16 cellular contexts compared by ENCODE assay signal in the genomic region with DNA sequence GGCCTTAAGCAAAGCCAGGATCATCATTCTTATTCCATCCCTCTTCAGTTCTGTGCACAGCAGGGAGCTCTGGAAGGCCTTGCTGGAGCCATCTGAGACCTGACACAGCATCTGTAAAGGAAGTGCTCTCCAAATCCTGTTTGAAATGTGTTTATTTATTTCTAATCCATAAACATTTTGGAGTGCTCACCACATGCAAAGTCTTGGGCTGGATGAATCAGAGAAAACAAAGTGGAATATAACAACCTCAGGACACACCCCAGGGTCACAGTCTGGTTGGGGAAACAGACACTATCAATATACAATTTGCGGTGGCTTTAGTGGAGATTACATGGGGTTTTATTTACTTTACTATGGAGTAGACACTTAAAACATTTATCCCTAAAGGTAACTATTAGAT. TPM values are rescaled to one million over a fixed set of nuclear protein-coding genes. Genes with fewer than 3 reads are reported as not detected.
"Had no signal": no experiment of that assay in that cellular context is flagged by ENCODE, and none has a peak within 500 bp of the region (broad histone marks: within the 10 kb centered on the region; RNA-seq: fewer than 3 reads in every experiment).

No MANE protein-coding gene starts in this region.

- H3K27me3 ChIP-seq: esophagus muscularis mucosa, left lung had no signal

- ATAC-seq: effector memory CD8-positive, alpha-beta T cell; foreskin keratinocyte; left lung; lower lobe of right lung; naive thymus-derived CD4-positive, alpha-beta T cell; sciatic nerve had no signal

- H3K9me3 ChIP-seq: lower lobe of right lung had no signal

- H3K4me3 ChIP-seq: esophagus muscularis mucosa, left lung, lower lobe of right lung had no signal

- DNase-seq: effector memory CD8-positive, alpha-beta T cell; foreskin keratinocyte; immature natural killer cell; left lung; lower lobe of right lung; mesendoderm; naive thymus-derived CD4-positive, alpha-beta T cell; nephron progenitor cell; posterior cingulate gyrus; stimulated activated CD4-positive, alpha-beta T cell treated with anti-CD3 and anti-CD28 coated beads, Interleukin-2, amount 100 ng/mL, for 24 hours; stimulated activated naive CD4-positive, alpha-beta T cell; trophoblast cell had no signal

- H3K36me3 ChIP-seq: esophagus muscularis mucosa, left lung, lower lobe of right lung had no signal

- H3K27ac ChIP-seq: epithelial cell of prostate, esophagus muscularis mucosa, foreskin keratinocyte, left lung, lower lobe of right lung had no signal

- H3K4me1 ChIP-seq: esophagus muscularis mucosa, foreskin keratinocyte, left lung, lower lobe of right lung had no signal

- FAIRE-seq: keratinocyte had no signal

RNA-seq across cellular contexts. Expression of gene BMP4, which starts 54.3 kb away (rescaled TPM):
- polyA plus RNA-seq: immature natural killer cell had no signal
